8 cellular contexts compared by ENCODE assay signal in the genomic region with DNA sequence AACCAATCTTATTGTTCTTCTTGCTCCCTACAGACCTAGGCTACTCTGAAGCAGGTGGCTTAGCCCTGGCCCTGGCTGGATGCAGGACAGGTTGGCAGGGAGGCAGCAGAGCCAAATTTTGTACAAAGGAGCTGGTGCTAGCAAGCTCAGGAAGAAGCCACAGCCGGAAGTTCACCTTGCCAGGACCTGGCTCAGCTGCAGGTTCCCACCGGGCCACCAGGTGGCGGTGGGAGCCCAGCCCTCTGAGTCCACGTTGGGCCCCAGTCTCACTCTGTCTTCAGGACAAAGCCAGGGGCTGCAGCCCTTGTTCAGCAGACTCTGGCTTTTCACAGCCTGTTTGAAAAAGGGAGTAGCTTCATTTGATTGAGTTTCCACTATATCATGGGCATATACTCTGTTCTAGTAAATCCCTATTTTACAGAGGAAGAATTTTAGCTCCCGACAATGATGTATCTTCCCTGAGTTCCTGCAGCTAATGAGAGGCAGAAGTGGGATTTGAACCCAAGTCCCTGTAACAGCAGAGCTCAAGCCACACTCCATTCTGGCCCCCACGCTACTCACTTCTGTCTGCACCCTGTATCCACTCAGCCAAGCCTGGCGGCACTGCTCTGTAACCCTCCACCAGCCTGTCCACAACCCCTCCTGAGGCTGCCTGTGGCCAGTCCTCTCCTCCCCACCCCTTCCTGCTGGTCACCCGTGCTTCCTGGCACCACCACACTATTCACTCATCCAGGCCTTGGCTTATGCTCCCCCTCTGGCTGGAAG. TPM values are rescaled to one million over a fixed set of nuclear protein-coding genes. Genes with fewer than 3 reads are reported as not detected.
DNase-seq lines count a peak whose midpoint lies in the region; ATAC-seq, FAIRE-seq and TF ChIP-seq lines count a peak whose summit lies in the region.

No MANE protein-coding gene starts in this region.

- H3K9me3 Mint-ChIP-seq in activated naive CD4-positive, alpha-beta T cell treated with anti-CD3 and anti-CD28 coated beads, Interleukin-2, amount 50 U/mL, for 24 hours, result no peaks in the 10 kb centered on the region
- H3K9me3 Mint-ChIP-seq in glutamatergic neuron (ENCODE audit: unreplicated experiment), result peaks cover 13% of the 10 kb centered on the region

- H3K27me3 Mint-ChIP-seq in activated naive CD4-positive, alpha-beta T cell treated with anti-CD3 and anti-CD28 coated beads, Interleukin-2, amount 50 U/mL, for 24 hours, result no peaks in the 10 kb centered on the region
- H3K27me3 Mint-ChIP-seq in glutamatergic neuron (ENCODE audit: unreplicated experiment), result peaks cover 10% of the 10 kb centered on the region

- DNase-seq in Daoy (ENCODE audit: low read depth) (peak; percentile 85), HFF-Myc (ENCODE audit: extremely low read depth, low read depth) (peak; percentile 42), NCI-H1105 (lab: John Stamatoyannopoulos, UW) (peak; percentile 75), SKM-1 (lab: John Stamatoyannopoulos, UW; ENCODE audit: unreplicated experiment) (peak; percentile 44), glutamatergic neuron (peak; percentile 86), pancreas (peak; percentile 64 to 93 (median 87)), tibial nerve (ENCODE audit: low spot score in 2 of 2) (peak; percentile 42 to 64)

- H3K27me3 ChIP-seq in pancreas, result no peaks in the 10 kb centered on the region
- no peaks in the 10 kb centered on the region for H3K27me3 ChIP-seq in tibial nerve

- WGBS in pancreas, 2 donors, result 27% methylated on average over 8 of the region's 8 CpGs
- WGBS in tibial nerve, 2 donors, result 33% methylated on average over 8 of the region's 8 CpGs

- peaks cover 31% of the 10 kb centered on the region for H3K4me1 Mint-ChIP-seq in activated naive CD4-positive, alpha-beta T cell treated with anti-CD3 and anti-CD28 coated beads, Interleukin-2, amount 50 U/mL, for 24 hours
- peaks cover 19% of the 10 kb centered on the region for H3K4me1 Mint-ChIP-seq in glutamatergic neuron (ENCODE audit: low read depth, unreplicated experiment)

- ATAC-seq in pancreas, result peak; percentile 67 to 82 (median 78)

- no peak for TF ChIP-seq POLR2A in tibial nerve (IDR thresholded peaks at IDR 0.05)

- H3K4me3 ChIP-seq in HFF-Myc (replicated peaks; ENCODE audit: low read depth, low read length) (no peak overlapping the region), pancreas (no peak overlapping the region), tibial nerve (no peak overlapping the region)

- peaks cover 7% of the 10 kb centered on the region for H3K36me3 Mint-ChIP-seq in activated naive CD4-positive, alpha-beta T cell treated with anti-CD3 and anti-CD28 coated beads, Interleukin-2, amount 50 U/mL, for 24 hours
- H3K36me3 Mint-ChIP-seq in glutamatergic neuron (ENCODE audit: unreplicated experiment), result no peaks in the 10 kb centered on the region

- peak; percentile 99 for TF ChIP-seq CTCF in HFF-Myc (IDR thresholded peaks at IDR 0.05; ENCODE audit: low read depth, low read length, missing control alignments)
- TF ChIP-seq CTCF in glutamatergic neuron (IDR thresholded peaks at IDR 0.05; ENCODE audit: partially characterized antibody, unreplicated experiment), result peak; percentile 96
- TF ChIP-seq CTCF in pancreas (IDR thresholded peaks at IDR 0.05), result peak; percentile 95 to 96 (median 96)
- peak; percentile 89 to 96 (median 93) for TF ChIP-seq CTCF in tibial nerve (IDR thresholded peaks at IDR 0.05)

- H3K4me1 ChIP-seq in pancreas (peaks cover 20 to 32% (median 23%) of the 10 kb centered on the region in 3 donors), tibial nerve (peaks cover 0 to 40% (median 17%) of the 10 kb centered on the region in 4 donors)

- FAIRE-seq in pancreas (lab: Jason Lieb, UNC), result no peak

- no peak for TF ChIP-seq EP300 in tibial nerve (IDR thresholded peaks at IDR 0.05)

- H3K4me3 Mint-ChIP-seq in activated naive CD4-positive, alpha-beta T cell treated with anti-CD3 and anti-CD28 coated beads, Interleukin-2, amount 50 U/mL, for 24 hours, result no peak overlapping the region
- no peak overlapping the region for H3K4me3 Mint-ChIP-seq in glutamatergic neuron (ENCODE audit: unreplicated experiment)

- intact Hi-C loops in pancreas (cut with DNase I), result loop anchor here in 2 of 3 donors (5.0 kb wide), 2 partner anchors 46 to 51 kb away; no protein-coding TSS in a partner anchor

- H3K27ac Mint-ChIP-seq in activated naive CD4-positive, alpha-beta T cell treated with anti-CD3 and anti-CD28 coated beads, Interleukin-2, amount 50 U/mL, for 24 hours, result peak overlapping the region; percentile 77
- peak overlapping the region; percentile 90 for H3K27ac Mint-ChIP-seq in glutamatergic neuron (ENCODE audit: unreplicated experiment)

- H3K9me3 ChIP-seq in pancreas, result no peaks in the 10 kb centered on the region
- H3K9me3 ChIP-seq in tibial nerve, result no peaks in the 10 kb centered on the region

- H3K27ac ChIP-seq in pancreas (peak overlapping the region in 3 of 4 donors; percentile 60 to 63 (median 63)), tibial nerve (peak overlapping the region in 2 of 4 donors; percentile 59 to 97)

- H3K36me3 ChIP-seq in pancreas (no peaks in the 10 kb centered on the region), tibial nerve (peaks cover 0 to 33% (median 0%) of the 10 kb centered on the region in 3 donors)

RNA-seq across cellular contexts. Expression of a gene that starts 3.3 kb away (rescaled TPM):
- 28.0 and 30.6 TPM in 2 replicates for total RNA-seq in Daoy (2014; rRNA removed; shearing (Covaris generic))
- total RNA-seq in glutamatergic neuron (ENCODE audit: unreplicated experiment), result 59.6 TPM
- 10 to 100 TPM; 25.6 to 40.6 (median 32.9) TPM for total RNA-seq in pancreas
- 10 to 100 TPM; 40.7 to 66.7 TPM for polyA plus RNA-seq in pancreas
- total RNA-seq in tibial nerve, result 10 to 100 TPM; 15.0 to 39.6 (median 24.5) TPM

RNA-seq across cellular contexts. Expression of a gene that starts 3.4 kb away (rescaled TPM):
- total RNA-seq in Daoy (2014; rRNA removed; shearing (Covaris generic)), result 153 and 180 TPM in 2 replicates
- total RNA-seq in glutamatergic neuron (ENCODE audit: unreplicated experiment), result 259 TPM
- 10 to 100 TPM; 62.8 to 84.4 (median 74.5) TPM for total RNA-seq in pancreas
- 10 to 100 TPM; 50.9 to 83.8 TPM for polyA plus RNA-seq in pancreas
- total RNA-seq in tibial nerve, result 100 to 1,000 TPM; 100 to 138 (median 113) TPM

RNA-seq across cellular contexts. Expression of a gene that starts 25.3 kb away (rescaled TPM):
- total RNA-seq in Daoy (2014; rRNA removed; shearing (Covaris generic)), result 12.4 and 14.6 TPM in 2 replicates
- 20.6 TPM for total RNA-seq in glutamatergic neuron (ENCODE audit: unreplicated experiment)
- total RNA-seq in pancreas, result 10 to 100 TPM; 16.5 to 26.2 (median 22.7) TPM
- 10 to 100 TPM; 14.8 to 19.7 TPM for polyA plus RNA-seq in pancreas
- 10 to 100 TPM; 44.2 to 68.2 (median 45.8) TPM for total RNA-seq in tibial nerve

RNA-seq across cellular contexts. Expression of a gene that starts 25.8 kb away (rescaled TPM):
- total RNA-seq in Daoy (2014; rRNA removed; shearing (Covaris generic)), result 40.2 and 49.4 TPM in 2 replicates
- 23.3 TPM for total RNA-seq in glutamatergic neuron (ENCODE audit: unreplicated experiment)
- total RNA-seq in pancreas, result 10 to 100 TPM; 10.8 to 20.4 (median 13.7) TPM
- 10 to 100 TPM; 32.8 to 39.2 TPM for polyA plus RNA-seq in pancreas
- 10 to 100 TPM; 20.5 to 31.4 (median 26.9) TPM for total RNA-seq in tibial nerve

RNA-seq across cellular contexts. Expression of a gene that starts 41.2 kb away (rescaled TPM):
- not detected in 2 replicates for total RNA-seq in Daoy (2014; rRNA removed; shearing (Covaris generic))
- 27.3 TPM for total RNA-seq in glutamatergic neuron (ENCODE audit: unreplicated experiment)
- total RNA-seq in pancreas, result under 1 TPM; 0.16 to 0.90 (median 0.30) TPM
- polyA plus RNA-seq in pancreas, result under 1 TPM; 0.72 to 0.77 TPM
- 1 to 10 TPM; 1.3 to 6.3 (median 4.3) TPM for total RNA-seq in tibial nerve
